Comparison of ENCODE assay signal across 8 cellular contexts in genomic region chr2:20291106-20291564, GRCh38. TPM values are rescaled to one million over a fixed set of nuclear protein-coding genes. Genes with fewer than 3 reads are reported as not detected.
DNase-seq lines count a peak whose midpoint lies in the region; ATAC-seq and TF ChIP-seq lines count a peak whose summit lies in the region.

No MANE protein-coding gene starts in this region.

- H3K4me3 ChIP-seq in BJ (ENCODE audit: low read depth, low read length) (no peak overlapping the region), colonic mucosa (no peak overlapping the region), left lung (no peak overlapping the region), upper lobe of right lung (no peak overlapping the region)

- POLR2A ChIA-PET in BJ (lab: Charles Lee) = no interaction called here

- CTCF ChIA-PET in BJ (lab: Yijun Ruan, JAX) = interaction anchor here (0.6 to 2.1 kb wide), 25 partner anchors 9 to 336 kb away, joined by 3 to 9 read pairs (median 4); no protein-coding TSS in a partner anchor

- TF ChIP-seq CTCF in BJ (IDR thresholded peaks at IDR 0.05; ENCODE audit: insufficient read depth, low read depth, low read length) (peak; percentile 67), GM13976 (IDR thresholded peaks at IDR 0.05; ENCODE audit: borderline replicate concordance, control extremely low read depth, extremely low read depth, insufficient read depth, missing control alignments) (peak; percentile 15), colonic mucosa (IDR thresholded peaks at IDR 0.05) (no peak), left lung (IDR thresholded peaks at IDR 0.05) (peak; percentile 40 to 41), upper lobe of right lung (IDR thresholded peaks at IDR 0.05) (peak; percentile 60)

- peaks cover 4% of the 10 kb centered on the region; the same call in 1 of the 2 replicates for H3K36me3 ChIP-seq in BJ (ENCODE audit: control insufficient read depth, insufficient read depth, low read length)
- no peaks in the 10 kb centered on the region for H3K36me3 ChIP-seq in colonic mucosa
- H3K36me3 ChIP-seq in left lung = peaks cover 0 to 85% of the 10 kb centered on the region in 2 donors
- H3K36me3 ChIP-seq in upper lobe of right lung = peaks cover 81% of the 10 kb centered on the region

- H3K4me1 ChIP-seq in colonic mucosa (no peaks in the 10 kb centered on the region), left lung (peaks cover 0 to 6% of the 10 kb centered on the region in 2 donors), upper lobe of right lung (no peaks in the 10 kb centered on the region)

- in situ Hi-C loops in GM13976 (cut with MboI; ENCODE audit: low sequenced_read_pairs, unreplicated experiment) = no loop called here

- intact Hi-C loops in colonic mucosa (cut with DNase I) = no loop called here
- intact Hi-C loops in left lung (cut with DNase I) = no loop called here
- intact Hi-C loops in upper lobe of right lung (cut with DNase I) = no loop called here

- ATAC-seq in left lung = peak; percentile 96
- ATAC-seq in upper lobe of right lung = peak; percentile 98
- ATAC-seq in GM19328 (IDR thresholded peaks at IDR 0.05; ENCODE audit: unreplicated experiment) = no peak

- no peak overlapping the region for H3K27ac ChIP-seq in colonic mucosa
- no peak overlapping the region for H3K27ac ChIP-seq in left lung
- H3K27ac ChIP-seq in upper lobe of right lung = no peak overlapping the region

- DNase-seq in BJ (ENCODE audit: low read depth) = peak; percentile 37
- peak; percentile 44 for DNase-seq in GM13976 (ENCODE audit: low spot score)
- DNase-seq in HT1080 (ENCODE audit: low read depth) = peak; percentile 80
- peak; percentile 81 for DNase-seq in RPMI8226
- peak; percentile 69 for DNase-seq in colonic mucosa
- no peak for DNase-seq in left lung
- DNase-seq in upper lobe of right lung = no peak

- H3K27me3 ChIP-seq in BJ (ENCODE audit: control insufficient read depth, insufficient read depth, low read length) = no peaks in the 10 kb centered on the region
- H3K27me3 ChIP-seq in colonic mucosa = no peaks in the 10 kb centered on the region
- H3K27me3 ChIP-seq in left lung = no peaks in the 10 kb centered on the region
- H3K27me3 ChIP-seq in upper lobe of right lung = no peaks in the 10 kb centered on the region

- H3K9ac ChIP-seq in colonic mucosa (ENCODE audit: low read depth in 2 of 2, low read length in 2 of 2) = no peak overlapping the region

- no peaks in the 10 kb centered on the region for H3K9me3 ChIP-seq in colonic mucosa
- H3K9me3 ChIP-seq in left lung = no peaks in the 10 kb centered on the region
- no peaks in the 10 kb centered on the region for H3K9me3 ChIP-seq in upper lobe of right lung

RNA-seq across cellular contexts. Expression of gene PUM2, which starts 59.5 kb away (rescaled TPM):
- 39.7 and 51.1 TPM in 2 replicates for polyA plus RNA-seq in BJ (2011; rRNA removed)
- polyA minus RNA-seq in BJ (2011; rRNA and poly(A)+ RNA removed) = 86.4 and 116 TPM in 2 replicates
- 18.7 and 35.1 TPM in 2 replicates for total RNA-seq in HT1080 (2014; rRNA removed; shearing (Covaris generic))
- 37.9 and 52.7 TPM in 2 replicates for polyA plus RNA-seq in HT1080 (2015; cell fraction: cytosol; rRNA removed)
- 47.7 and 49.1 TPM in 2 replicates for polyA plus RNA-seq in HT1080 (2015; cell fraction: nucleus; rRNA removed)
- 100 to 1,000 TPM in 1 of 2 donors, 10 to 100 TPM in 1; 87.7 to 119 TPM for total RNA-seq in colonic mucosa
- 10 to 100 TPM; 86.4 to 97.6 TPM for total RNA-seq in left lung
- total RNA-seq in upper lobe of right lung = 116 TPM

Comparison
In these comparisons a context has a peak if more than half of its experiments do, and no peak if none do; other contexts are left out.
1. DNase-seq: peak in BJ (single experiment), GM13976 (single experiment), HT1080 (single experiment), RPMI8226 (single experiment) and colonic mucosa (single experiment); none in left lung (0 of 2) and upper lobe of right lung (single experiment).